Comparison of ENCODE assay signal across 8 cellular contexts in the genomic region with DNA sequence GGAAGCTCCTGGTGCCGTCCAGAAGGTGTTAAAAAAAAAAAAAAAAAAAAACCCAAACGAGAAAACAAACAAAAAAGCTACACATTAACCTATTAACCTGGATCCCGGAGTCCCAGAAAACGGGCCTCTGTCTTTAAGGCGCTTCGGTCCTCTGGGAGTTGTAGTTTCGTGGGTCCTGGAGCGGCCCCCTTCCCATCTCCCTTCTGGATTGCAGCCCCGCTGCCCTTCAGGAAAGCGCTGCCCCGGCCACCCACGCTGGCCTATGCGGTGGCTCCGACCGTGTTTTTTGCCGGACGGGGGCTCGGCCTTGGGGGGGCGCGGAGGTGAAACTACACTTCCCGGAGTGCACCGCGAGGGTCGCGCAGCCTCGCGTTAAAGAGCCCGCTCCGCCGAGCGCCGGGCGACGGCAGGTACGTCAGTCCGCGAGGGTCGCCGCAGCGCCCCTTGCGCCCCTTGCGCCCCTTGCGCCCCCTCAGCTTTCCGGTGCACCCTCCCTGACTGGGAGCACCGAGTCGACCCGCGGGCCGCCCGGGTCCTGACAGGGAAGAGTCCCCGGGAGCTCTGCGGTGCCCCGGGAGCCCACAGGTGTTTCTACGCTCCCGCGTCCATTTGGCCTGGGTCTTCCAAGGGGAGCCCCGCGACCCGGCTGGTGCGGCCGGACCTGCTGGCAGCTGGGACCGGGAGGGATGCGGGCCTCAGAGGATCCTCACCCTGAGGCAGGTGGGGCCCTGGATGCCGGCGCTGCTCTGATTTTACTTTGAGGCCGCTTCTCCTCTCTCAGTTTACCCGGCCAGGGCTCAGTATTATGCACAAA. TPM values are rescaled to one million over a fixed set of nuclear protein-coding genes. Genes with fewer than 3 reads are reported as not detected.
DNase-seq lines count a peak whose midpoint lies in the region; ATAC-seq and TF ChIP-seq lines count a peak whose summit lies in the region.

A gene (plus strand): TSS at position 375 of the 814 bp plus-strand sequence. CDS start 8,596 bp downstream, outside the sequence.

- H2AFZ ChIP-seq in IMR-90 (replicated peaks; ENCODE audit: low read length, poor library complexity) (peak within 1 kb of the TSS; percentile 99), SK-N-SH (ENCODE audit: low read depth) (peak within 1 kb of the TSS; percentile 100)

- peak within 1 kb of the TSS; percentile 99 for H4K5ac ChIP-seq in IMR-90 (ENCODE audit: low read depth, low read length)

- H2BK120ac ChIP-seq in IMR-90 (ENCODE audit: low read depth, low read length): peak within 1 kb of the TSS; percentile 97

- peaks cover 3 to 12% of the 10 kb centered on the region in 2 experiments; a peak in 3 of 4 replicates for H3K79me1 ChIP-seq in IMR-90 (ENCODE audit: low read depth in 1 of 2, low read length in 2 of 2)

- H3K79me2 ChIP-seq in SK-N-SH (ENCODE audit: insufficient read depth): peaks cover 5% of the 10 kb centered on the region; the same call in 1 of the 2 replicates

- no peaks in the 10 kb centered on the region for H3K36me3 ChIP-seq in IMR-90 (ENCODE audit: control insufficient read depth, insufficient read depth, low read length)
- H3K36me3 ChIP-seq in SK-N-SH (replicated peaks in 1 of 2; ENCODE audit: control insufficient read depth in 1 of 2, insufficient read depth in 2 of 2, low read length in 1 of 2): no peaks in the 10 kb centered on the region
- H3K36me3 ChIP-seq in heart left ventricle: no peaks in the 10 kb centered on the region

- H3K9me3 ChIP-seq in IMR-90 (ENCODE audit: control insufficient read depth, insufficient read depth, low read length): no peaks in the 10 kb centered on the region
- no peaks in the 10 kb centered on the region for H3K9me3 ChIP-seq in SK-N-SH
- H3K9me3 ChIP-seq in heart left ventricle: no peaks in the 10 kb centered on the region

- no peak within 1 kb of the TSS for H2AK5ac ChIP-seq in IMR-90 (ENCODE audit: low read depth, low read length)

- peak within 1 kb of the TSS; percentile 91 for H2AK9ac ChIP-seq in IMR-90 (replicated peaks; ENCODE audit: low read depth, low read length, poor library complexity)

- H3K4me1 ChIP-seq in IMR-90 (ENCODE audit: control insufficient read depth, insufficient read depth, low read length): peaks cover 5% of the 10 kb centered on the region
- peaks cover 0 to 3% of the 10 kb centered on the region in 2 experiments; a peak in 1 of 4 replicates for H3K4me1 ChIP-seq in SK-N-SH (ENCODE audit: control insufficient read depth in 1 of 2, insufficient read depth in 2 of 2, low read depth in 1 of 2, low read length in 1 of 2)
- peaks cover 0 to 26% (median 12%) of the 10 kb centered on the region in 12 donors for H3K4me1 ChIP-seq in heart left ventricle

- H3K4me3 Mint-ChIP-seq in activated naive CD8-positive, alpha-beta T cell treated with anti-CD3 and anti-CD28 coated beads, Interleukin-2, amount 10 ng/mL, durations not matched to agents 7 days and 5 days: peak within 1 kb of the TSS; percentile 89
- peak within 1 kb of the TSS; percentile 94 for H3K4me3 Mint-ChIP-seq in type B pancreatic cell

- peak within 1 kb of the TSS; percentile 100 for H2BK5ac ChIP-seq in IMR-90 (ENCODE audit: low read depth, low read length, poor library complexity, severe bottlenecking)

- H3K4me2 ChIP-seq in IMR-90 (ENCODE audit: low read depth, low read length) (peak within 1 kb of the TSS; percentile 97), SK-N-SH (peak within 1 kb of the TSS; percentile 95)

- CTCF ChIA-PET in IMR-90 (lab: Yijun Ruan, JAX): interaction anchor here (0.8 to 1.1 kb wide), 3 partner anchors 16 to 23 kb away, joined by 3 to 4 read pairs (median 3); no protein-coding TSS in a partner anchor
- CTCF ChIA-PET in SK-N-SH (lab: Yijun Ruan, JAX): interaction anchor here (0.6 to 2.7 kb wide), 17 partner anchors 8 to 107 kb away, joined by 3 to 14 read pairs (median 4); a partner anchor contains a TSS

- H3K56ac ChIP-seq in IMR-90 (ENCODE audit: extremely low read depth, insufficient read depth, low read length): peak within 1 kb of the TSS; percentile 73

- H2BK15ac ChIP-seq in IMR-90 (ENCODE audit: low read depth, low read length): peak within 1 kb of the TSS; percentile 80; the same call in 2 of the 3 replicates

- TF ChIP-seq EP300 in SK-N-SH (IDR thresholded peaks at IDR 0.05; ENCODE audit: borderline replicate concordance in 1 of 2, low read depth in 1 of 2, low read length in 1 of 2): no peak

- H3K9me1 ChIP-seq in IMR-90 (ENCODE audit: insufficient read depth, low read length): no peaks in the 10 kb centered on the region

- peak within 1 kb of the TSS; percentile 87 for H3K27ac Mint-ChIP-seq in activated naive CD8-positive, alpha-beta T cell treated with anti-CD3 and anti-CD28 coated beads, Interleukin-2, amount 10 ng/mL, durations not matched to agents 7 days and 5 days
- H3K27ac Mint-ChIP-seq in type B pancreatic cell: peak within 1 kb of the TSS; percentile 91

- H3F3A ChIP-seq in SK-N-SH (replicated peaks; ENCODE audit: insufficient read depth): no peaks in the 10 kb centered on the region

- peak within 1 kb of the TSS; percentile 98 for H3K18ac ChIP-seq in IMR-90 (ENCODE audit: low read depth, low read length)

- DNase-seq in EH (ENCODE audit: low read depth): peak; percentile 72
- peak; percentile 60 for DNase-seq in IMR-90
- DNase-seq in SK-N-SH: peak; percentile 91
- DNase-seq in activated naive CD8-positive, alpha-beta T cell treated with anti-CD3 and anti-CD28 coated beads, Interleukin-2, amount 10 ng/mL, durations not matched to agents 7 days and 5 days: peak; percentile 83
- DNase-seq in heart left ventricle: peak; percentile 61 to 85 (median 72)
- peak; percentile 57 to 95 (median 70) for DNase-seq in posterior cingulate gyrus
- peak; percentile 80 for DNase-seq in type B pancreatic cell (ENCODE audit: extremely low spot score, unreplicated experiment)

- intact Hi-C loops in IMR-90 (cut with micrococcal nuclease) (loop anchor here (1.0 kb wide), 1 partner anchor 73 kb away; no protein-coding TSS in a partner anchor), heart left ventricle (cut with DNase I) (loop anchor here in 5 of 10 donors (1.0 to 10.0 kb wide), 4 partner anchors 60 to 74 kb away; no protein-coding TSS in a partner anchor), posterior cingulate gyrus (cut with DNase I) (loop anchor here (2.0 to 5.0 kb wide), 2 partner anchors 16 to 72 kb away; a partner anchor contains a TSS)

- peak within 1 kb of the TSS; percentile 78 for H3K23ac ChIP-seq in IMR-90 (ENCODE audit: low read depth, low read length)

- no peak for TF ChIP-seq CTCF in IMR-90 (conservative IDR thresholded peaks at IDR 0.05; ENCODE audit: low read depth, low read length)
- no peak for TF ChIP-seq CTCF in SK-N-SH (IDR thresholded peaks at IDR 0.05)
- TF ChIP-seq CTCF in heart left ventricle (IDR thresholded peaks at IDR 0.05): peak in 3 of 12 donors; percentile 4 to 16 (median 7)
- TF ChIP-seq CTCF in type B pancreatic cell (conservative IDR thresholded peaks at IDR 0.05): peak; percentile 17

- TF ChIP-seq POLR2A in IMR-90 (IDR thresholded peaks at IDR 0.05; ENCODE audit: low read depth, low read length): no peak
- TF ChIP-seq POLR2A in heart left ventricle (IDR thresholded peaks at IDR 0.05): peak in 1 of 2 donors; percentile 36

- peak within 1 kb of the TSS; percentile 79 for H3K4me3 ChIP-seq in IMR-90 (ENCODE audit: insufficient read depth, low read depth, low read length)
- peak within 1 kb of the TSS; percentile 79 to 99 for H3K4me3 ChIP-seq in SK-N-SH (ENCODE audit: low read depth in 2 of 2, low read length in 1 of 2)
- H3K4me3 ChIP-seq in heart left ventricle: peak within 1 kb of the TSS; percentile 76 to 99 (median 93)

- H3K4me1 Mint-ChIP-seq in activated naive CD8-positive, alpha-beta T cell treated with anti-CD3 and anti-CD28 coated beads, Interleukin-2, amount 10 ng/mL, durations not matched to agents 7 days and 5 days: peaks cover 17% of the 10 kb centered on the region
- H3K4me1 Mint-ChIP-seq in type B pancreatic cell (ENCODE audit: unreplicated experiment): no peaks in the 10 kb centered on the region

- no TSS peak for BruUV-seq in IMR-90 (replicated peaks; lab: Mats Ljungman, UMichigan)

- TF ChIP-seq RAD21 in IMR-90 (IDR thresholded peaks at IDR 0.05; ENCODE audit: low read length): no peak
- peak; percentile 17 for TF ChIP-seq RAD21 in SK-N-SH (IDR thresholded peaks at IDR 0.05; ENCODE audit: low read length)

- 0 out of 2 replicates have a peak within 1 kb of the TSS, but pooled peaks have one; percentile 43 for H2BK20ac ChIP-seq in IMR-90 (ENCODE audit: low read depth, low read length)

- dilution Hi-C loops in IMR-90 (cut with HindIII; ENCODE audit: low sequenced_read_pairs, unreplicated experiment): no loop called here

- peak within 1 kb of the TSS; percentile 86 for H4K91ac ChIP-seq in IMR-90 (ENCODE audit: insufficient read depth, low read depth, low read length)

- ATAC-seq in GM21528 (IDR thresholded peaks at IDR 0.05; ENCODE audit: low FRiP score, unreplicated experiment): peak; percentile 85
- peak; percentile 96 for ATAC-seq in IMR-90 (ENCODE audit: low read depth)
- peak; percentile 91 for ATAC-seq in activated naive CD8-positive, alpha-beta T cell treated with anti-CD3 and anti-CD28 coated beads, Interleukin-2, amount 10 ng/mL, durations not matched to agents 7 days and 5 days (ENCODE audit: low read depth)
- peak; percentile 59 to 95 (median 94) for ATAC-seq in heart left ventricle

- in situ Hi-C loops in IMR-90 (cut with MboI; ENCODE audit: low sequenced_read_pairs): no loop called here

- H3K9me3 Mint-ChIP-seq in activated naive CD8-positive, alpha-beta T cell treated with anti-CD3 and anti-CD28 coated beads, Interleukin-2, amount 10 ng/mL, durations not matched to agents 7 days and 5 days: no peaks in the 10 kb centered on the region
- H3K9me3 Mint-ChIP-seq in type B pancreatic cell: no peaks in the 10 kb centered on the region

- no peaks in the 10 kb centered on the region for H3K36me3 Mint-ChIP-seq in activated naive CD8-positive, alpha-beta T cell treated with anti-CD3 and anti-CD28 coated beads, Interleukin-2, amount 10 ng/mL, durations not matched to agents 7 days and 5 days
- H3K36me3 Mint-ChIP-seq in type B pancreatic cell: no peaks in the 10 kb centered on the region

- H3K9ac ChIP-seq in IMR-90 (ENCODE audit: low read depth, low read length): peak within 1 kb of the TSS; percentile 95
- peak within 1 kb of the TSS; percentile 99 for H3K9ac ChIP-seq in SK-N-SH

- H4K20me1 ChIP-seq in IMR-90 (ENCODE audit: insufficient read depth, low read length) (no peaks in the 10 kb centered on the region), SK-N-SH (ENCODE audit: insufficient read depth) (no peaks in the 10 kb centered on the region)

- H3K14ac ChIP-seq in IMR-90 (replicated peaks; ENCODE audit: low read depth, low read length): peak within 1 kb of the TSS; percentile 90

- H3K27me3 ChIP-seq in IMR-90 (ENCODE audit: control insufficient read depth, insufficient read depth, low read length) (no peaks in the 10 kb centered on the region), SK-N-SH (ENCODE audit: insufficient read depth) (no peaks in the 10 kb centered on the region), heart left ventricle (no peaks in the 10 kb centered on the region)

- WGBS in IMR-90 (ENCODE audit: extremely low coverage in 2 of 2, insufficient read length in 1 of 2), 2 experiments: 1% methylated on average over 34 of the region's 67 CpGs; no CpG with 5 or more reads in 1 of the 2 experiments
- WGBS in SK-N-SH (ENCODE audit: low lambda C conversion rate): 3% methylated on average over 11 of the region's 67 CpGs
- WGBS in heart left ventricle, 4 donors: 0 to 1% (median 1%) methylated on average over 31 to 67 of the region's 67 CpGs

- peak within 1 kb of the TSS; percentile 92 to 98 for H4K8ac ChIP-seq in IMR-90 (ENCODE audit: low read depth in 2 of 2, low read length in 2 of 2)

- H3K27me3 Mint-ChIP-seq in activated naive CD8-positive, alpha-beta T cell treated with anti-CD3 and anti-CD28 coated beads, Interleukin-2, amount 10 ng/mL, durations not matched to agents 7 days and 5 days: no peaks in the 10 kb centered on the region
- no peaks in the 10 kb centered on the region for H3K27me3 Mint-ChIP-seq in type B pancreatic cell

- peak within 1 kb of the TSS; percentile 100 for H3K27ac ChIP-seq in IMR-90 (ENCODE audit: insufficient read depth, low read length)
- peak within 1 kb of the TSS; percentile 88 to 96 for H3K27ac ChIP-seq in SK-N-SH (ENCODE audit: low read depth in 2 of 2, low read length in 1 of 2)
- H3K27ac ChIP-seq in heart left ventricle: peak within 1 kb of the TSS; percentile 88 to 98 (median 94)

- H3K4ac ChIP-seq in IMR-90 (ENCODE audit: low read depth, low read length): peak within 1 kb of the TSS; percentile 93

- POLR2A ChIA-PET in IMR-90 (lab: Charles Lee; ENCODE audit: unreplicated experiment): interaction anchor here (0.6 to 0.7 kb wide), 6 partner anchors 13 to 80 kb away, joined by 3 to 22 read pairs (median 7); no protein-coding TSS in a partner anchor
- POLR2A ChIA-PET in SK-N-SH (lab: Yijun Ruan, JAX): interaction anchor here (0.6 to 2.1 kb wide), 5 partner anchors 15 to 82 kb away, joined by 3 to 9 read pairs (median 5); no protein-coding TSS in a partner anchor
- POLR2A ChIA-PET in activated naive CD8-positive, alpha-beta T cell treated with anti-CD3 and anti-CD28 coated beads, Interleukin-2, amount 10 ng/mL, durations not matched to agents 7 days and 5 days (lab: Charles Lee): interaction anchor here (0.6 to 2.7 kb wide), 7 partner anchors 9 to 1116 kb away, joined by 3 to 35 read pairs (median 4); a partner anchor contains a TSS

- no peaks in the 10 kb centered on the region for H3K9me2 ChIP-seq in SK-N-SH

RNA-seq across cellular contexts. Expression of the gene that starts here (rescaled TPM):
- total RNA-seq in IMR-90 (2012; rRNA removed) (5.3 and 6.1 TPM in 2 replicates), heart left ventricle (10 to 100 TPM in 3 of 9 donors, 1 to 10 TPM in 6; 6.5 to 17.3 (median 8.2) TPM), type B pancreatic cell (ENCODE audit: low replicate concordance) (19.5 and 23.9 TPM in 2 replicates)
- polyA plus RNA-seq in IMR-90 (2012; rRNA removed) (7.2 and 8.3 TPM in 2 replicates), SK-N-SH (2012; rRNA removed) (9.7 and 10.4 TPM in 2 replicates), heart left ventricle (1 to 10 TPM; 5.9 to 8.4 TPM)
- polyA plus RNA-seq in IMR-90 (2012; cell fraction: cytosol; rRNA removed): 2.9 and 5.1 TPM in 2 replicates
- 37.1 and 78.4 TPM in 2 replicates for polyA plus RNA-seq in IMR-90 (2012; cell fraction: nucleus; rRNA removed; ENCODE audit: low replicate concordance)
- polyA plus RNA-seq in SK-N-SH (2012; cell fraction: cytosol; rRNA removed): 2.3 and 3.3 TPM in 2 replicates
- 47.7 and 71.8 TPM in 2 replicates for polyA plus RNA-seq in SK-N-SH (2012; cell fraction: nucleus; rRNA removed)
- total RNA-seq in activated naive CD8-positive, alpha-beta T cell treated with anti-CD3 and anti-CD28 coated beads, Interleukin-2, amount 10 ng/mL, durations not matched to agents 7 days and 5 days: 10 to 100 TPM; 24.3 to 26.0 TPM

Comparison
In these comparisons a context has a peak if more than half of its experiments do, and no peak if none do; other contexts are left out.
1. Peak in every context shown above with its lines: DNase-seq, ATAC-seq, H3K4me3 ChIP-seq and H3K27ac ChIP-seq.